9 cellular contexts compared by ENCODE assay signal in the genomic region with DNA sequence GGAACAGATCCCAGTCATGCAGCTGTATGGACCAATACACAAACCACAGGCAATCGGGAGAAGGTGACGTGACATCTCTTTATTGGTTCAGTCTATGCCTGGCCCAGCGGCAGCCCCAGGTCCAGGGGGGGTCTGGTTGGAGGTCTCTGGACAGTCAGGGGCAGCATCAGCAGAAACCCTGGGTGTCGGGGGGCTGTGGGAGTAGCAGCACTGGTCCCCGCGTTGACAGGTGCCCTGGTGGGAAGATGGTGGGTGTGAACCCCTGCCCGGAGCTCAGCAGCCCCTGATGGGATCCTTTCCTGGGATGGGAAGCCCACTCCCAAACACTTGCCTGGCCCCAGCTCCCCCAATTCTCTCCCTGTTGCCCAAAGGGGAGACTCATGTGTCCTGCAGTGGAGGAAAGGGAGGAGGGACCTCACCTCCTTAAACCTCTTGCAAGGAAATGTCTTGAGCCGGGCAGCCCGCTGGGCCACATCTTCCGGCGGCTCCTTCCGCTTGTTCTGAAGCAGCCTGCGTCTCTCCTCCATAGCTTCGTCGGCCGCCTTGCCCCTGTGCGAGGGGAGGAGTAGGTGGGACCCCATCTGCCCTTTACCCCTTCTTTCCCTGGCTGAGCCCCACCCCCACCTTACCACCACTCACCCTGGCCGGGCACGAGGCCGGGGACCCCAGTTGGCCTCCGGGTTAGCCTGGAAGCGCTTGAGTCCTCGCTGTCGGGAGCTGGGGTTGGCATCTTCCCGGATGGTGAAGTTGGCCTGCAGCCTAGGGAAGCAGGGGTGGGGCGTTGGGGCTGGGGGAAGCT. TPM values are rescaled to one million over a fixed set of nuclear protein-coding genes. Genes with fewer than 3 reads are reported as not detected.
DNase-seq lines count a peak whose midpoint lies in the region; ATAC-seq and TF ChIP-seq lines count a peak whose summit lies in the region.
"Had no signal": no experiment of that assay in that cellular context is flagged by ENCODE, and none has a peak within 500 bp of the region (broad histone marks: within the 10 kb centered on the region; RNA-seq: fewer than 3 reads in every experiment).

No MANE protein-coding gene starts in this region.

- peak overlapping the region; percentile 70 for H2AFZ ChIP-seq in IMR-90 (replicated peaks; ENCODE audit: low read length, poor library complexity)

- no peaks in the 10 kb centered on the region; the same call in 1 of the 2 replicates for H4K20me1 ChIP-seq in IMR-90 (ENCODE audit: insufficient read depth, low read length)

- H3K4me1 Mint-ChIP-seq in activated naive CD8-positive, alpha-beta T cell (ENCODE audit: low read depth): peaks cover 28% of the 10 kb centered on the region
- peaks cover 13 to 17% of the 10 kb centered on the region in 2 donors for H3K4me1 Mint-ChIP-seq in natural killer cell treated with Interleukin-12 subunit alpha and Interleukin-12 subunit beta and Interleukin-15 and Interleukin-18, amount 100 ng/mL, for 72 hours (ENCODE audit: low read depth in 2 of 2)

- H3K4ac ChIP-seq in IMR-90 (ENCODE audit: low read depth, low read length): no peak overlapping the region

- in situ Hi-C loops in IMR-90 (cut with MboI; ENCODE audit: low sequenced_read_pairs): no loop called here

- POLR2A ChIA-PET in IMR-90 (lab: Charles Lee; ENCODE audit: unreplicated experiment): no interaction called here

- CTCF ChIA-PET in IMR-90 (lab: Yijun Ruan, JAX): interaction anchor here (0.9 kb wide), 1 partner anchor 11 kb away, joined by 3 read pairs; no protein-coding TSS in a partner anchor

- no peaks in the 10 kb centered on the region for H3K9me3 ChIP-seq in IMR-90 (ENCODE audit: control insufficient read depth, insufficient read depth, low read length)

- no peaks in the 10 kb centered on the region for H3K27me3 Mint-ChIP-seq in activated naive CD8-positive, alpha-beta T cell
- H3K27me3 Mint-ChIP-seq in natural killer cell treated with Interleukin-12 subunit alpha and Interleukin-12 subunit beta and Interleukin-15 and Interleukin-18, amount 100 ng/mL, for 72 hours: no peaks in the 10 kb centered on the region

- 0 out of 2 replicates have a peak, but pooled peaks cover 4% of the 10 kb centered on the region for H3K9me1 ChIP-seq in IMR-90 (ENCODE audit: insufficient read depth, low read length)

- no peak overlapping the region for H3K4me3 ChIP-seq in IMR-90 (ENCODE audit: insufficient read depth, low read depth, low read length)

- H3K23ac ChIP-seq in IMR-90 (ENCODE audit: low read depth, low read length): no peak overlapping the region

- H2BK120ac ChIP-seq in IMR-90 (ENCODE audit: low read depth, low read length): no peak overlapping the region

- peaks cover 24% of the 10 kb centered on the region for H3K36me3 ChIP-seq in IMR-90 (ENCODE audit: control insufficient read depth, insufficient read depth, low read length)

- no peak overlapping the region for H3K14ac ChIP-seq in IMR-90 (replicated peaks; ENCODE audit: low read depth, low read length)

- no peak overlapping the region for H2BK5ac ChIP-seq in IMR-90 (ENCODE audit: low read depth, low read length, poor library complexity, severe bottlenecking)

- no peak overlapping the region for H2BK15ac ChIP-seq in IMR-90 (ENCODE audit: low read depth, low read length)

- TF ChIP-seq CTCF in IMR-90 (conservative IDR thresholded peaks at IDR 0.05; ENCODE audit: low read depth, low read length): no peak

- H3K9me3 Mint-ChIP-seq in activated naive CD8-positive, alpha-beta T cell (ENCODE audit: low read depth): no peaks in the 10 kb centered on the region
- H3K9me3 Mint-ChIP-seq in natural killer cell treated with Interleukin-12 subunit alpha and Interleukin-12 subunit beta and Interleukin-15 and Interleukin-18, amount 100 ng/mL, for 72 hours: peaks cover 3% of the 10 kb centered on the region

- no peak overlapping the region for H4K5ac ChIP-seq in IMR-90 (ENCODE audit: low read depth, low read length)

- H3K36me3 Mint-ChIP-seq in activated naive CD8-positive, alpha-beta T cell: peaks cover 2% of the 10 kb centered on the region
- peaks cover 3% of the 10 kb centered on the region for H3K36me3 Mint-ChIP-seq in natural killer cell treated with Interleukin-12 subunit alpha and Interleukin-12 subunit beta and Interleukin-15 and Interleukin-18, amount 100 ng/mL, for 72 hours

- H3K18ac ChIP-seq in IMR-90 (ENCODE audit: low read depth, low read length): no peak overlapping the region

- H3K9ac ChIP-seq in IMR-90 (ENCODE audit: low read depth, low read length): no peak overlapping the region

- no peak overlapping the region for H2AK5ac ChIP-seq in IMR-90 (ENCODE audit: low read depth, low read length)

- H4K91ac ChIP-seq in IMR-90 (ENCODE audit: insufficient read depth, low read depth, low read length): no peak overlapping the region

- peak overlapping the region; percentile 84 for H3K27ac Mint-ChIP-seq in activated naive CD8-positive, alpha-beta T cell
- peak overlapping the region; percentile 69 to 89 for H3K27ac Mint-ChIP-seq in natural killer cell treated with Interleukin-12 subunit alpha and Interleukin-12 subunit beta and Interleukin-15 and Interleukin-18, amount 100 ng/mL, for 72 hours

- peak overlapping the region; percentile 91 for H3K4me3 Mint-ChIP-seq in activated naive CD8-positive, alpha-beta T cell
- peak overlapping the region; percentile 81 for H3K4me3 Mint-ChIP-seq in natural killer cell treated with Interleukin-12 subunit alpha and Interleukin-12 subunit beta and Interleukin-15 and Interleukin-18, amount 100 ng/mL, for 72 hours

- DNase-seq in GDM1 (lab: John Stamatoyannopoulos, UW) (peak; percentile 45), IMR-90 (no peak), middle frontal gyrus (ENCODE audit: extremely low spot score, low spot score) (no peak)
- no peak for DNase-seq in natural killer cell treated with Interleukin-12 subunit alpha and Interleukin-12 subunit beta and Interleukin-15 and Interleukin-18, amount 100 ng/mL, for 72 hours (ENCODE audit: low spot score)
- DNase-seq in stimulated activated CD4-positive, alpha-beta T cell treated with anti-CD3 and anti-CD28 coated beads, Interleukin-2, amount 100 ng/mL, for 48 hours: no peak

- no peak overlapping the region for H3K56ac ChIP-seq in IMR-90 (ENCODE audit: extremely low read depth, insufficient read depth, low read length)

- H3K79me1 ChIP-seq in IMR-90 (ENCODE audit: low read depth in 1 of 2, low read length in 2 of 2): peaks cover 0 to 14% of the 10 kb centered on the region in 2 experiments; a peak in 1 of 4 replicates

- no TSS peak for BruUV-seq in IMR-90 (replicated peaks; lab: Mats Ljungman, UMichigan)

- no peaks in the 10 kb centered on the region for H3K27me3 ChIP-seq in IMR-90 (ENCODE audit: control insufficient read depth, insufficient read depth, low read length)

- no peak overlapping the region for H2BK20ac ChIP-seq in IMR-90 (ENCODE audit: low read depth, low read length)

- WGBS in IMR-90 (ENCODE audit: extremely low coverage in 2 of 2, insufficient read length in 1 of 2), 2 experiments: no CpG with 5 or more reads among the region's 26 CpGs

- no peak for TF ChIP-seq RAD21 in IMR-90 (IDR thresholded peaks at IDR 0.05; ENCODE audit: low read length)

- H3K4me2 ChIP-seq in IMR-90 (ENCODE audit: low read depth, low read length): no peak overlapping the region

- intact Hi-C loops in IMR-90 (cut with micrococcal nuclease): no loop called here

- dilution Hi-C loops in IMR-90 (cut with HindIII; ENCODE audit: low sequenced_read_pairs, unreplicated experiment): no loop called here

- H3K27ac ChIP-seq in IMR-90 (ENCODE audit: insufficient read depth, low read length): no peak overlapping the region
- H3K27ac ChIP-seq: WERI-Rb-1 had no signal

- peak overlapping the region; percentile 24 for H2AK9ac ChIP-seq in IMR-90 (replicated peaks; ENCODE audit: low read depth, low read length, poor library complexity)

- no peak overlapping the region for H4K8ac ChIP-seq in IMR-90 (ENCODE audit: low read depth in 2 of 2, low read length in 2 of 2)

- no peak for ATAC-seq in IMR-90 (ENCODE audit: low read depth)
- peak; percentile 53 to 58 for ATAC-seq in natural killer cell treated with Interleukin-12 subunit alpha and Interleukin-12 subunit beta and Interleukin-15 and Interleukin-18, amount 100 ng/mL, for 72 hours
- ATAC-seq in HG02759 (IDR thresholded peaks at IDR 0.05; ENCODE audit: unreplicated experiment): no peak
- no peak for ATAC-seq in HG02852 (IDR thresholded peaks at IDR 0.05; ENCODE audit: unreplicated experiment)

- peaks cover 10% of the 10 kb centered on the region for H3K4me1 ChIP-seq in IMR-90 (ENCODE audit: control insufficient read depth, insufficient read depth, low read length)

- no peak for TF ChIP-seq POLR2A in IMR-90 (IDR thresholded peaks at IDR 0.05; ENCODE audit: low read depth, low read length)

RNA-seq across cellular contexts. Expression of a gene that starts 2.4 kb away (rescaled TPM):
- 0.28 and 0.36 TPM in 2 replicates for total RNA-seq in IMR-90 (2012; rRNA removed)
- 0.39 and 0.63 TPM in 2 replicates for polyA plus RNA-seq in IMR-90 (2012; rRNA removed)
- 0.17 and 0.64 TPM in 2 replicates for polyA plus RNA-seq in IMR-90 (2012; cell fraction: cytosol; rRNA removed)
- 0.56 and 1.4 TPM in 2 replicates for polyA plus RNA-seq in IMR-90 (2012; cell fraction: nucleus; rRNA removed; ENCODE audit: low replicate concordance)
- total RNA-seq in natural killer cell treated with Interleukin-12 subunit alpha and Interleukin-12 subunit beta and Interleukin-15 and Interleukin-18, amount 100 ng/mL, for 72 hours: 1 to 10 TPM in 1 of 2 donors, under 1 TPM in 1; 0.86 to 1.4 TPM

RNA-seq across cellular contexts. Expression of a gene that starts 11.5 kb away (rescaled TPM):
- total RNA-seq in IMR-90 (2012; rRNA removed): 23.3 and 28.3 TPM in 2 replicates
- 56.0 and 62.1 TPM in 2 replicates for polyA plus RNA-seq in IMR-90 (2012; rRNA removed)
- polyA plus RNA-seq in IMR-90 (2012; cell fraction: cytosol; rRNA removed): 30.8 and 37.2 TPM in 2 replicates
- polyA plus RNA-seq in IMR-90 (2012; cell fraction: nucleus; rRNA removed; ENCODE audit: low replicate concordance): 280 and 687 TPM in 2 replicates
- 100 to 1,000 TPM in 1 of 2 donors, 10 to 100 TPM in 1; 54.6 to 120 TPM for total RNA-seq in natural killer cell treated with Interleukin-12 subunit alpha and Interleukin-12 subunit beta and Interleukin-15 and Interleukin-18, amount 100 ng/mL, for 72 hours

RNA-seq across cellular contexts. Expression of a gene that starts 13.0 kb away (rescaled TPM):
- total RNA-seq in IMR-90 (2012; rRNA removed): 42.5 and 56.7 TPM in 2 replicates
- 181 and 243 TPM in 2 replicates for polyA plus RNA-seq in IMR-90 (2012; rRNA removed)
- polyA plus RNA-seq in IMR-90 (2012; cell fraction: cytosol; rRNA removed): 122 and 198 TPM in 2 replicates
- 98.8 and 265 TPM in 2 replicates for polyA plus RNA-seq in IMR-90 (2012; cell fraction: nucleus; rRNA removed; ENCODE audit: low replicate concordance)
- 100 to 1,000 TPM; 129 to 138 TPM for total RNA-seq in natural killer cell treated with Interleukin-12 subunit alpha and Interleukin-12 subunit beta and Interleukin-15 and Interleukin-18, amount 100 ng/mL, for 72 hours

RNA-seq across cellular contexts. Expression of a gene that starts 45.1 kb away (rescaled TPM):
- 64.9 and 76.7 TPM in 2 replicates for total RNA-seq in IMR-90 (2012; rRNA removed)
- polyA plus RNA-seq in IMR-90 (2012; rRNA removed): 77.9 and 82.0 TPM in 2 replicates
- polyA plus RNA-seq in IMR-90 (2012; cell fraction: cytosol; rRNA removed): 83.2 and 104 TPM in 2 replicates
- polyA plus RNA-seq in IMR-90 (2012; cell fraction: nucleus; rRNA removed; ENCODE audit: low replicate concordance): 242 and 318 TPM in 2 replicates
- total RNA-seq in natural killer cell treated with Interleukin-12 subunit alpha and Interleukin-12 subunit beta and Interleukin-15 and Interleukin-18, amount 100 ng/mL, for 72 hours: 10 to 100 TPM; 48.1 to 62.5 TPM

RNA-seq across cellular contexts. Expression of a gene that starts 45.2 kb away (rescaled TPM):
- total RNA-seq in IMR-90 (2012; rRNA removed): 7.7 and 17.5 TPM in 2 replicates
- polyA plus RNA-seq in IMR-90 (2012; rRNA removed): 99.4 and 102 TPM in 2 replicates
- 235 and 278 TPM in 2 replicates for polyA plus RNA-seq in IMR-90 (2012; cell fraction: cytosol; rRNA removed)
- polyA plus RNA-seq in IMR-90 (2012; cell fraction: nucleus; rRNA removed; ENCODE audit: low replicate concordance): 283 and 529 TPM in 2 replicates
- 100 to 1,000 TPM; 106 to 117 TPM for total RNA-seq in natural killer cell treated with Interleukin-12 subunit alpha and Interleukin-12 subunit beta and Interleukin-15 and Interleukin-18, amount 100 ng/mL, for 72 hours

Comparison
In these comparisons a context has a peak if more than half of its experiments do, and no peak if none do; other contexts are left out.
1. ATAC-seq: peak in natural killer cell treated with Interleukin-12 subunit alpha and Interleukin-12 subunit beta and Interleukin-15 and Interleukin-18, amount 100 ng/mL, for 72 hours (2 of 2); none in IMR-90 (single experiment), HG02759 (single experiment) and HG02852 (single experiment).